Comparison of ENCODE assay signal across 26 cellular contexts in genomic region chr12:75888398-75888797, GRCh38.
"Had no signal": no experiment of that assay in that cellular context is flagged by ENCODE, and none has a peak within 500 bp of the region (broad histone marks: within the 10 kb centered on the region; RNA-seq: fewer than 3 reads in every experiment).

No MANE protein-coding gene starts in this region.

- H3K27ac ChIP-seq: brain microvascular endothelial cell, colonic mucosa, esophagus muscularis mucosa, heart left ventricle, ovary, prostate gland, spleen, thoracic aorta, upper lobe of left lung had no signal

- H3K9me3 ChIP-seq: colonic mucosa, esophagus muscularis mucosa, heart left ventricle, mucosa of descending colon, ovary, prostate gland, spleen, thoracic aorta, upper lobe of left lung had no signal

- H3K27me3 ChIP-seq: brain microvascular endothelial cell, colonic mucosa, esophagus muscularis mucosa, heart left ventricle, ovary, upper lobe of left lung had no signal

- H3K9me3 Mint-ChIP-seq: activated T-helper 1 cell treated with anti-CD3 and anti-CD28 coated beads, Interleukin-12 subunit alpha, Interleukin-12 subunit beta, Interleukin-2, Interleukin-4 antibody, amounts not matched to agents 30 ng/mL and 10 ng/mL and 1 ng/mL, durations not matched to agents 14 hours and 24 hours and 36 hours; central memory CD8-positive, alpha-beta T cell; memory B cell; nephron progenitor cell; T-cell had no signal

- H3K4me1 Mint-ChIP-seq: central memory CD8-positive, alpha-beta T cell; memory B cell; T-cell had no signal

- H3K36me3 ChIP-seq: brain microvascular endothelial cell, colonic mucosa, esophagus muscularis mucosa, heart left ventricle, ovary, prostate gland, spleen, thoracic aorta, upper lobe of left lung, WERI-Rb-1 had no signal

- DNase-seq: activated CD4-positive, alpha-beta T cell treated with anti-CD3 and anti-CD28 coated beads for 1 hour; activated CD4-positive, alpha-beta T cell treated with anti-CD3 and anti-CD28 coated beads, Interleukin-2, amount 50 U/mL, for 1 hour; activated CD8-positive, alpha-beta T cell treated with anti-CD3 and anti-CD28 coated beads, Interleukin-2, amount 10 ng/mL, durations not matched to agents 7 days and 5 days; activated gamma-delta T cell; aorta; brain microvascular endothelial cell; colonic mucosa; heart left ventricle; left cardiac atrium; mucosa of descending colon; ovary; spleen; stimulated activated CD4-positive, alpha-beta T cell treated with anti-CD3 and anti-CD28 coated beads, Interleukin-4, amount 100 ng/mL, for 1 hour; stimulated activated naive CD4-positive, alpha-beta T cell treated with Interleukin-2 at 50 U/mL for 16 hours; T-cell; WERI-Rb-1 had no signal

- ATAC-seq: activated CD8-positive, alpha-beta T cell treated with anti-CD3 and anti-CD28 coated beads, Interleukin-2, amount 10 ng/mL, durations not matched to agents 7 days and 5 days; activated naive CD4-positive, alpha-beta T cell treated with anti-CD3 and anti-CD28 coated beads, Interleukin-2, amount 50 U/mL, for 72 hours; left cardiac atrium; T-cell had no signal

- H3K4me1 ChIP-seq: colonic mucosa, prostate gland, upper lobe of left lung had no signal

- H3K4me3 Mint-ChIP-seq: activated CD8-positive, alpha-beta T cell treated with anti-CD3 and anti-CD28 coated beads, Interleukin-2, amount 10 ng/mL, durations not matched to agents 7 days and 5 days; activated T-helper 1 cell treated with anti-CD3 and anti-CD28 coated beads, Interleukin-12 subunit alpha, Interleukin-12 subunit beta, Interleukin-2, Interleukin-4 antibody, amounts not matched to agents 30 ng/mL and 10 ng/mL and 1 ng/mL, durations not matched to agents 14 hours and 24 hours and 36 hours; central memory CD8-positive, alpha-beta T cell; memory B cell; nephron progenitor cell; T-cell had no signal

- H3K4me3 ChIP-seq: colonic mucosa, esophagus muscularis mucosa, heart left ventricle, mucosa of descending colon, ovary, prostate gland, spleen, thoracic aorta, upper lobe of left lung had no signal

- H3K36me3 Mint-ChIP-seq: activated naive CD4-positive, alpha-beta T cell treated with anti-CD3 and anti-CD28 coated beads, Interleukin-2, amount 50 U/mL, for 72 hours; memory B cell; T-cell had no signal

- H3K27ac Mint-ChIP-seq: activated CD8-positive, alpha-beta T cell treated with anti-CD3 and anti-CD28 coated beads, Interleukin-2, amount 10 ng/mL, durations not matched to agents 7 days and 5 days; activated naive CD4-positive, alpha-beta T cell treated with anti-CD3 and anti-CD28 coated beads, Interleukin-2, amount 50 U/mL, for 72 hours; activated T-helper 1 cell treated with anti-CD3 and anti-CD28 coated beads, Interleukin-12 subunit alpha, Interleukin-12 subunit beta, Interleukin-2, Interleukin-4 antibody, amounts not matched to agents 30 ng/mL and 10 ng/mL and 1 ng/mL, durations not matched to agents 14 hours and 24 hours and 36 hours; memory B cell; T-cell had no signal

- FAIRE-seq: TTC549 had no signal
